7 cellular contexts compared by ENCODE assay signal in genomic region chr16:21516705-21517040, GRCh38.
DNase-seq lines count a peak whose midpoint lies in the region; ATAC-seq and TF ChIP-seq lines count a peak whose summit lies in the region.
"Not testable (repeated sequence)": the region's sequence is repeated elsewhere in the genome, so short reads cannot be mapped to it uniquely, and the experiment has no call there.

No MANE protein-coding gene starts in this region.

- peak; percentile 42 to 67 for TF ChIP-seq POLR2A in gastrocnemius medialis (IDR thresholded peaks at IDR 0.05)

- not testable (repeated sequence) for H3K9ac ChIP-seq in Karpas-422 (ENCODE audit: low read length)

- not testable (repeated sequence) for H3K27me3 ChIP-seq in CD8-positive, alpha-beta memory T cell (ENCODE audit: insufficient read depth, low read length, poor library complexity, severe bottlenecking); Karpas-422 (ENCODE audit: low read length); left ventricle myocardium inferior (ENCODE audit: low read depth); gastrocnemius medialis

- H3K27ac Mint-ChIP-seq in CD8-positive, alpha-beta memory T cell, result peak overlapping the region in 6 of 8 donors; percentile 57 to 95 (median 80)
- H3K27ac Mint-ChIP-seq in T-helper 1 cell treated with Interleukin-12 subunit alpha and Interleukin-12 subunit beta and Interleukin-4 antibody, amounts not matched to agents 30 μg/mL and 1 μg/mL, for 36 hours, result peak overlapping the region; percentile 84
- H3K27ac Mint-ChIP-seq in MCF 10A (ENCODE audit: low read depth, unreplicated experiment), result peak overlapping the region; percentile 77

- H3K9me3 ChIP-seq in CD8-positive, alpha-beta memory T cell (ENCODE audit: low read length); Karpas-422 (ENCODE audit: low read length); left ventricle myocardium inferior (replicated peaks); gastrocnemius medialis: not testable (repeated sequence)

- peaks cover 0 to 46% (median 2%) of the 10 kb centered on the region in 3 donors for H3K36me3 Mint-ChIP-seq in CD8-positive, alpha-beta memory T cell
- peaks cover 20% of the 10 kb centered on the region for H3K36me3 Mint-ChIP-seq in T-helper 1 cell treated with Interleukin-12 subunit alpha and Interleukin-12 subunit beta and Interleukin-4 antibody, amounts not matched to agents 30 μg/mL and 1 μg/mL, for 36 hours (ENCODE audit: low read depth)
- H3K36me3 Mint-ChIP-seq in activated T-cell treated with anti-CD3 and anti-CD28 coated beads, Interleukin-2, amount 50 U/mL, for 4 hours (ENCODE audit: insufficient read depth), result peaks cover 21% of the 10 kb centered on the region
- peaks cover 38% of the 10 kb centered on the region for H3K36me3 Mint-ChIP-seq in MCF 10A (ENCODE audit: insufficient read depth, unreplicated experiment)

- CTCF ChIA-PET in CD8-positive, alpha-beta memory T cell (lab: Charles Lee); MCF 10A (lab: Yijun Ruan, JAX): not testable (repeated sequence)

- H3K79me2 ChIP-seq in Karpas-422 (ENCODE audit: low read length), result peaks cover 74% of the 10 kb centered on the region

- H3K4me3 Mint-ChIP-seq in CD8-positive, alpha-beta memory T cell, result peak overlapping the region in 6 of 7 donors; percentile 25 to 70 (median 48)
- H3K4me3 Mint-ChIP-seq in T-helper 1 cell treated with Interleukin-12 subunit alpha and Interleukin-12 subunit beta and Interleukin-4 antibody, amounts not matched to agents 30 μg/mL and 1 μg/mL, for 36 hours, result peak overlapping the region; percentile 59
- peak overlapping the region; percentile 93 for H3K4me3 Mint-ChIP-seq in activated T-cell treated with anti-CD3 and anti-CD28 coated beads, Interleukin-2, amount 50 U/mL, for 4 hours
- H3K4me3 Mint-ChIP-seq in MCF 10A (ENCODE audit: unreplicated experiment), result peak overlapping the region; percentile 40

- intact Hi-C loops in MCF 10A (cut with micrococcal nuclease); left ventricle myocardium inferior (cut with micrococcal nuclease): not testable (repeated sequence)
- intact Hi-C loops in gastrocnemius medialis (cut with DNase I; ENCODE audit: low total_unique reads), result loop anchor here (10.0 kb wide), 1 partner anchor 698 kb away; no protein-coding TSS in a partner anchor

- not testable (repeated sequence) for TF ChIP-seq CTCF in MCF 10A (IDR thresholded peaks at IDR 0.05; ENCODE audit: unreplicated experiment); left ventricle myocardium inferior (IDR thresholded peaks at IDR 0.05; ENCODE audit: borderline replicate concordance); gastrocnemius medialis (IDR thresholded peaks at IDR 0.05 in 4 of 5, conservative IDR thresholded peaks at IDR 0.05 in 1 of 5)

- BruUV-seq in MCF 10A (replicated peaks; lab: Mats Ljungman, UMichigan), result not testable (repeated sequence)

- H2AFZ ChIP-seq in Karpas-422 (ENCODE audit: low read length), result not testable (repeated sequence)

- peaks cover 44% of the 10 kb centered on the region for H4K20me1 ChIP-seq in Karpas-422 (ENCODE audit: insufficient read depth, low read depth, low read length)

- not testable (repeated sequence) for H3K27ac ChIP-seq in CD8-positive, alpha-beta memory T cell (ENCODE audit: low read depth, low read length)
- H3K27ac ChIP-seq in Karpas-422 (ENCODE audit: low read length) (peak overlapping the region; percentile 71; the same call in 1 of the 2 replicates), left ventricle myocardium inferior (replicated peaks) (peak overlapping the region; percentile 93), gastrocnemius medialis (peak overlapping the region; percentile 93 to 100 (median 96))

- H3K4me1 Mint-ChIP-seq in CD8-positive, alpha-beta memory T cell, result peaks cover 22 to 61% (median 43%) of the 10 kb centered on the region in 3 donors
- peaks cover 36% of the 10 kb centered on the region for H3K4me1 Mint-ChIP-seq in T-helper 1 cell treated with Interleukin-12 subunit alpha and Interleukin-12 subunit beta and Interleukin-4 antibody, amounts not matched to agents 30 μg/mL and 1 μg/mL, for 36 hours (ENCODE audit: low read depth)
- H3K4me1 Mint-ChIP-seq in activated T-cell treated with anti-CD3 and anti-CD28 coated beads, Interleukin-2, amount 50 U/mL, for 4 hours (ENCODE audit: low read depth), result peaks cover 38% of the 10 kb centered on the region
- peaks cover 20% of the 10 kb centered on the region for H3K4me1 Mint-ChIP-seq in MCF 10A (ENCODE audit: insufficient read depth, unreplicated experiment)

- not testable (repeated sequence) for H3K4me2 ChIP-seq in Karpas-422 (ENCODE audit: low read depth, low read length, poor library complexity, severe bottlenecking)

- H3K9me2 ChIP-seq in Karpas-422 (replicated peaks; ENCODE audit: insufficient read depth, low read length), result not testable (repeated sequence)

- POLR2A ChIA-PET in CD8-positive, alpha-beta memory T cell (lab: Charles Lee); MCF 10A (lab: Yijun Ruan, JAX): not testable (repeated sequence)

- not testable (repeated sequence) for ATAC-seq in activated T-cell treated with anti-CD3 and anti-CD28 coated beads, Interleukin-2, amount 50 U/mL, for 4 hours
- peak; percentile 7 to 17 for ATAC-seq in gastrocnemius medialis

- not testable (repeated sequence) for DNase-seq in CD8-positive, alpha-beta memory T cell; Karpas-422; activated T-cell treated with anti-CD3 and anti-CD28 coated beads, Interleukin-2, amount 50 U/mL, for 4 hours; MCF 10A (ENCODE audit: unreplicated experiment); left ventricle myocardium inferior
- peak; percentile 71 to 80 for DNase-seq in gastrocnemius medialis

- not testable (repeated sequence) for H3K27me3 Mint-ChIP-seq in CD8-positive, alpha-beta memory T cell; T-helper 1 cell treated with Interleukin-12 subunit alpha and Interleukin-12 subunit beta and Interleukin-4 antibody, amounts not matched to agents 30 μg/mL and 1 μg/mL, for 36 hours (ENCODE audit: low read depth); activated T-cell treated with anti-CD3 and anti-CD28 coated beads, Interleukin-2, amount 50 U/mL, for 4 hours (ENCODE audit: low read depth); MCF 10A (ENCODE audit: insufficient read depth, unreplicated experiment)

- not testable (repeated sequence) for H3K4me3 ChIP-seq in CD8-positive, alpha-beta memory T cell (ENCODE audit: low read length); Karpas-422 (ENCODE audit: low read length)
- peak overlapping the region; percentile 79 for H3K4me3 ChIP-seq in left ventricle myocardium inferior
- H3K4me3 ChIP-seq in gastrocnemius medialis, result peak overlapping the region in 3 of 4 donors; percentile 3 to 47 (median 24)

- H3K4me1 ChIP-seq in CD8-positive, alpha-beta memory T cell (ENCODE audit: insufficient read depth, low read length), result peaks cover 23% of the 10 kb centered on the region
- H3K4me1 ChIP-seq in Karpas-422 (ENCODE audit: low read length) (peaks cover 59% of the 10 kb centered on the region), left ventricle myocardium inferior (peaks cover 91% of the 10 kb centered on the region), gastrocnemius medialis (peaks cover 44 to 53% of the 10 kb centered on the region in 2 donors)

- in situ Hi-C loops in gastrocnemius medialis (cut with MboI; ENCODE audit: low sequenced_read_pairs in 4 of 4), result not testable (repeated sequence)

- H3K36me3 ChIP-seq in CD8-positive, alpha-beta memory T cell (ENCODE audit: insufficient read depth, low read length); Karpas-422 (ENCODE audit: insufficient read depth, low read length); left ventricle myocardium inferior; gastrocnemius medialis: not testable (repeated sequence)

- not testable (repeated sequence) for H3K9me3 Mint-ChIP-seq in CD8-positive, alpha-beta memory T cell; T-helper 1 cell treated with Interleukin-12 subunit alpha and Interleukin-12 subunit beta and Interleukin-4 antibody, amounts not matched to agents 30 μg/mL and 1 μg/mL, for 36 hours; activated T-cell treated with anti-CD3 and anti-CD28 coated beads, Interleukin-2, amount 50 U/mL, for 4 hours; MCF 10A (ENCODE audit: unreplicated experiment)

Comparison
In these comparisons a context has a peak if more than half of its experiments do, and no peak if none do; other contexts are left out.
1. H3K4me3 Mint-ChIP-seq: peak in every context shown above with its lines; median percentile 93 in activated T-cell treated with anti-CD3 and anti-CD28 coated beads, Interleukin-2, amount 50 U/mL, for 4 hours; 59 in T-helper 1 cell treated with Interleukin-12 subunit alpha and Interleukin-12 subunit beta and Interleukin-4 antibody, amounts not matched to agents 30 μg/mL and 1 μg/mL, for 36 hours; 48 in CD8-positive, alpha-beta memory T cell; 40 in MCF 10A.